ENCODE assay signal across 9 cellular contexts in the genomic region with DNA sequence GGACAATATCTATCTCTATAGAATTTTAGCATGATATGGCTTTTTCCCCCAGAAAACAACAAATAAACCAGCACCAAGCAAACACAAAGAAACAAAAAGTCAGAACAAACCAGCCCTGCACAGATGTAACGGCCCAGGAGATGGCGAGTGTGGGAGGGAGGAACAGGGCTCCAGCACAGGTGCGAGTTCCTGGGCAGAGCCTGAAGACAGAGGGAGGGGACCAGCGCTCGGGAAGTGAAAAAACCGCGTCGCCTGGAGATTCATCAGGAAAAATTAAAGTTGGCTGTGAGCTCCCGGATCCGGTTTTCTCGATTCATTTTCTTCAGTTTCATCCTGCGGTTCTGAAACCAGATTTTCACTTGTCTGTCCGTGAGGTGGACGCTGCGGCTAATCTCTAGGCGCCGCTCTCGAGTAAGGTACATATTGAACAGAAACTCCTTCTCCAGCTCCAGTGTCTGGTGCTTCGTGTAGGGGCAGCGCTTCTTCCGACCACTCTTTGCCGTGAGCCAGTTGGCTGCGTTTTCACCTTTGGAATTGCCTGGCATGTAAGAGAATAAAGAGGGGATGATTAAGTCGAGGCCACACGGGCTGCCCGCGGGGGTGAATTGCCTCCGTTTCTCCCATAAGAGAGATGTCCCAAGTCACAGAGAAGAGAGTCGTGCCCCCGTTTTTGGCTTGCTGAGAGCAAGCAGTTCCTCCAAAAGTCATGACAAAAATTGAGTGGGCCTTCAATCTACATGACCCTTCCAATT. TPM values are rescaled to one million over a fixed set of nuclear protein-coding genes. Genes with fewer than 3 reads are reported as not detected.
DNase-seq lines count a peak whose midpoint lies in the region; ATAC-seq and TF ChIP-seq lines count a peak whose summit lies in the region.
"Had no signal": no experiment of that assay in that cellular context is flagged by ENCODE, and none has a peak within 500 bp of the region (broad histone marks: within the 10 kb centered on the region; RNA-seq: fewer than 3 reads in every experiment).

No MANE protein-coding gene starts in this region.

- peak overlapping the region in 4 of 5 experiments; percentile 58 to 94 (median 81) for H3K4me3 Mint-ChIP-seq in brain

- peaks cover 25% of the 10 kb centered on the region for H3K4me1 Mint-ChIP-seq in brain

- H3K9me3 ChIP-seq in MG63 (no peaks in the 10 kb centered on the region), psoas muscle (no peaks in the 10 kb centered on the region)

- peak in 1 of 4 donors; percentile 15 for ATAC-seq in psoas muscle
- no peak for ATAC-seq in HG03025 (IDR thresholded peaks at IDR 0.05; ENCODE audit: low FRiP score, unreplicated experiment)
- no peak for ATAC-seq in GM18519 (IDR thresholded peaks at IDR 0.05; ENCODE audit: low FRiP score, unreplicated experiment)

- H3K27ac ChIP-seq in psoas muscle, result peak overlapping the region; percentile 92

- H3K27ac Mint-ChIP-seq in brain, result peak overlapping the region in 3 of 5 experiments; percentile 57 to 99 (median 85)

- TF ChIP-seq CTCF in brain (conservative IDR thresholded peaks at IDR 0.05) (no peak), psoas muscle (IDR thresholded peaks at IDR 0.05) (no peak)

- intact Hi-C loops in psoas muscle (cut with DNase I), result loop anchor here in 1 of 2 donors (2.0 kb wide), 1 partner anchor 1315 kb away; no protein-coding TSS in a partner anchor

- peaks cover 21% of the 10 kb centered on the region for H3K4me1 ChIP-seq in psoas muscle

- 15 to 20% (median 20%) methylated on average over 30 of the region's 30 CpGs for WGBS in psoas muscle, 3 donors

- H3K36me3 ChIP-seq in MG63 (peaks cover 34% of the 10 kb centered on the region), psoas muscle (ENCODE audit: insufficient read depth in 1 of 2, low read depth in 1 of 2) (no peaks in the 10 kb centered on the region)

- no peaks in the 10 kb centered on the region for H3K27me3 ChIP-seq in MG63
- H3K27me3 ChIP-seq in psoas muscle (ENCODE audit: insufficient read depth in 3 of 3, low read length in 2 of 3), result no peaks in the 10 kb centered on the region

- H3K27me3 Mint-ChIP-seq in brain, result peaks cover 99% of the 10 kb centered on the region

- H3K36me3 Mint-ChIP-seq in brain, result peaks cover 14% of the 10 kb centered on the region

- H3K9me3 Mint-ChIP-seq in brain, result peaks cover 0 to 20% (median 4%) of the 10 kb centered on the region in 5 experiments

- peak; percentile 72 for DNase-seq in DMS 273 (lab: John Stamatoyannopoulos, UW; ENCODE audit: unreplicated experiment)
- DNase-seq in DMS 273 treated with DMSO at 0.1 percent for 48 hours (lab: John Stamatoyannopoulos, UW), result no peak
- peak; percentile 39 for DNase-seq in MG63
- peak in 1 of 2 donors; percentile 49 for DNase-seq in psoas muscle
- DNase-seq in NCI-H2171 (lab: John Stamatoyannopoulos, UW), result no peak
- DNase-seq: kidney glomerular epithelial cell had no signal

- H3K4me3 ChIP-seq in MG63 (peak overlapping the region; percentile 62), psoas muscle (peak overlapping the region; percentile 79)

RNA-seq across cellular contexts. Expression of a gene that starts 2.3 kb away (rescaled TPM):
- 18.0 and 26.7 TPM in 2 replicates for total RNA-seq in MG63 (2014; rRNA removed; shearing (Covaris generic); ENCODE audit: low replicate concordance)
- polyA plus RNA-seq in brain (ENCODE audit: insufficient read depth, low read depth, low replicate concordance) (62.0 TPM), psoas muscle (10 to 100 TPM; 17.2 to 77.5 (median 32.0) TPM)
- 10 to 100 TPM in 2 of 4 donors, under 1 TPM in 1, not detected in 1; 0.81 to 34.3 (median 19.2) TPM for total RNA-seq in psoas muscle

RNA-seq across cellular contexts. Expression of a gene that starts 6.5 kb away (rescaled TPM):
- total RNA-seq in MG63 (2014; rRNA removed; shearing (Covaris generic); ENCODE audit: low replicate concordance), result 25.4 and 29.9 TPM in 2 replicates
- 1.1 TPM for polyA plus RNA-seq in brain (ENCODE audit: insufficient read depth, low read depth, low replicate concordance)
- total RNA-seq in psoas muscle, result 10 to 100 TPM in 1 of 4 donors, 1 to 10 TPM in 1, under 1 TPM in 1, not detected in 1; 0.81 to 19.9 (median 4.9) TPM
- 10 to 100 TPM; 13.8 to 55.9 (median 18.2) TPM for polyA plus RNA-seq in psoas muscle

RNA-seq across cellular contexts. Expression of a gene that starts 13.2 kb away (rescaled TPM):
- 3.2 and 3.7 TPM in 2 replicates for total RNA-seq in MG63 (2014; rRNA removed; shearing (Covaris generic); ENCODE audit: low replicate concordance)
- polyA plus RNA-seq in brain (ENCODE audit: insufficient read depth, low read depth, low replicate concordance), result 20.1 TPM
- 1 to 10 TPM in 1 of 4 donors, not detected in 3; 1.1 TPM for total RNA-seq in psoas muscle
- polyA plus RNA-seq in psoas muscle, result under 1 TPM; 0.08 to 0.90 (median 0.25) TPM

RNA-seq across cellular contexts. Expression of a gene that starts 15.3 kb away (rescaled TPM):
- 0.95 and 1.7 TPM in 2 replicates for total RNA-seq in MG63 (2014; rRNA removed; shearing (Covaris generic); ENCODE audit: low replicate concordance)
- polyA plus RNA-seq in brain (ENCODE audit: insufficient read depth, low read depth, low replicate concordance) (1.3 TPM), psoas muscle (10 to 100 TPM in 1 of 3 donors, 1 to 10 TPM in 2; 2.9 to 10.2 (median 6.2) TPM)
- total RNA-seq in psoas muscle, result 1 to 10 TPM; 4.7 to 8.4 (median 6.7) TPM

RNA-seq across cellular contexts. Expression of a gene that starts 19.4 kb away (rescaled TPM):
- total RNA-seq in MG63 (2014; rRNA removed; shearing (Covaris generic); ENCODE audit: low replicate concordance), result 4.3 TPM in 1 of 2 replicates, not detected in the other
- polyA plus RNA-seq in brain (ENCODE audit: insufficient read depth, low read depth, low replicate concordance) (2.0 TPM), psoas muscle (1 to 10 TPM in 1 of 3 donors, under 1 TPM in 2; 0.65 to 2.6 (median 0.97) TPM)
- 1 to 10 TPM; 3.3 to 5.6 (median 4.2) TPM for total RNA-seq in psoas muscle

Comparison
In these comparisons a context has a peak if more than half of its experiments do, and no peak if none do; other contexts are left out.
1. DNase-seq: peak in DMS 273 (single experiment) and MG63 (single experiment); none in DMS 273 treated with DMSO at 0.1 percent for 48 hours (single experiment) and NCI-H2171 (single experiment).